Comparison of ENCODE assay signal across 16 cellular contexts in genomic region chr21:31162827-31163226, GRCh38.
A peak's percentile ranks its signal among the peaks of the same experiment; 100 is the strongest.
DNase-seq lines count a peak whose midpoint lies in the region; ATAC-seq, FAIRE-seq and TF ChIP-seq lines count a peak whose summit lies in the region.
"Had no signal": no experiment of that assay in that cellular context is flagged by ENCODE, and none has a peak within 500 bp of the region (broad histone marks: within the 10 kb centered on the region; RNA-seq: fewer than 3 reads in every experiment).

No MANE protein-coding gene starts in this region.

- H3K4me1 Mint-ChIP-seq in astrocyte (ENCODE audit: low read depth, unreplicated experiment) (peaks cover 22% of the 10 kb centered on the region), glutamatergic neuron (ENCODE audit: low read depth, unreplicated experiment) (peaks cover 29% of the 10 kb centered on the region), WTC11 (peaks cover 44% of the 10 kb centered on the region)
- H3K4me1 Mint-ChIP-seq: memory B cell had no signal

- no peak overlapping the region for H3K27ac Mint-ChIP-seq in astrocyte (ENCODE audit: unreplicated experiment)
- peak overlapping the region; percentile 36 for H3K27ac Mint-ChIP-seq in glutamatergic neuron (ENCODE audit: unreplicated experiment)
- H3K27ac Mint-ChIP-seq in WTC11: no peak overlapping the region
- H3K27ac Mint-ChIP-seq: activated CD8-positive, alpha-beta T cell treated with anti-CD3 and anti-CD28 coated beads for 36 hours; CD14-positive monocyte; effector memory CD8-positive, alpha-beta T cell; memory B cell had no signal

- no peak overlapping the region for H3K9ac ChIP-seq in astrocyte (ENCODE audit: low read length)
- H3K9ac ChIP-seq: KMS-11 had no signal

- H3K79me2 ChIP-seq in astrocyte (ENCODE audit: insufficient read depth, low read length): no peaks in the 10 kb centered on the region

- H3K4me3 Mint-ChIP-seq in astrocyte (ENCODE audit: unreplicated experiment): no peak overlapping the region
- no peak overlapping the region for H3K4me3 Mint-ChIP-seq in glutamatergic neuron (ENCODE audit: unreplicated experiment)
- no peak overlapping the region for H3K4me3 Mint-ChIP-seq in WTC11
- H3K4me3 Mint-ChIP-seq: activated CD8-positive, alpha-beta T cell treated with anti-CD3 and anti-CD28 coated beads for 36 hours; CD14-positive monocyte; effector memory CD8-positive, alpha-beta T cell; memory B cell had no signal

- POLR2A ChIA-PET in WTC11 (lab: Charles Lee): no interaction called here

- CTCF ChIA-PET in WTC11 (lab: Charles Lee): no interaction called here

- H3K4me3 ChIP-seq in astrocyte (ENCODE audit: insufficient read depth, low read depth, low read length) (no peak overlapping the region), tibial nerve (no peak overlapping the region)

- H3K4me1 ChIP-seq in astrocyte (ENCODE audit: insufficient read depth, low read length) (peaks cover 15% of the 10 kb centered on the region), tibial nerve (peaks cover 0 to 42% (median 3%) of the 10 kb centered on the region in 4 donors)

- H3K27ac ChIP-seq in astrocyte (ENCODE audit: low read depth, low read length) (no peak overlapping the region), tibial nerve (peak overlapping the region in 2 of 4 donors; percentile 82 to 85)
- H3K27ac ChIP-seq: KMS-11 had no signal

- H3K36me3 ChIP-seq in astrocyte (ENCODE audit: insufficient read depth, low read length) (no peaks in the 10 kb centered on the region), tibial nerve (no peaks in the 10 kb centered on the region)

- FAIRE-seq in astrocyte (lab: Jason Lieb, UNC): no peak

- H3K9me3 ChIP-seq in astrocyte (ENCODE audit: insufficient read depth, low read depth, low read length): no peaks in the 10 kb centered on the region
- H3K9me3 ChIP-seq in tibial nerve: peaks cover 0 to 3% (median 0%) of the 10 kb centered on the region in 4 donors

- TF ChIP-seq EP300 in tibial nerve (IDR thresholded peaks at IDR 0.05): no peak

- 18 to 34% methylated on average over 4 of the region's 4 CpGs for WGBS in tibial nerve, 2 donors

- H3K36me3 Mint-ChIP-seq in astrocyte (ENCODE audit: low read depth, unreplicated experiment) (peaks cover 5% of the 10 kb centered on the region), glutamatergic neuron (ENCODE audit: unreplicated experiment) (no peaks in the 10 kb centered on the region), WTC11 (peaks cover 13% of the 10 kb centered on the region)
- H3K36me3 Mint-ChIP-seq: memory B cell had no signal

- no peaks in the 10 kb centered on the region for H3K9me3 Mint-ChIP-seq in astrocyte (ENCODE audit: unreplicated experiment)
- peaks cover 2% of the 10 kb centered on the region for H3K9me3 Mint-ChIP-seq in glutamatergic neuron (ENCODE audit: unreplicated experiment)
- H3K9me3 Mint-ChIP-seq in WTC11: peaks cover 6% of the 10 kb centered on the region
- H3K9me3 Mint-ChIP-seq: effector memory CD8-positive, alpha-beta T cell; memory B cell had no signal

- H4K20me1 ChIP-seq in astrocyte (ENCODE audit: insufficient read depth, low read length): no peaks in the 10 kb centered on the region

- TF ChIP-seq POLR2A in tibial nerve (IDR thresholded peaks at IDR 0.05): no peak

- TF ChIP-seq CTCF in astrocyte (IDR thresholded peaks at IDR 0.05; ENCODE audit: insufficient read depth, low read depth, low read length): no peak
- no peak for TF ChIP-seq CTCF in glutamatergic neuron (IDR thresholded peaks at IDR 0.05; ENCODE audit: partially characterized antibody, unreplicated experiment)
- no peak for TF ChIP-seq CTCF in WTC11 (IDR thresholded peaks at IDR 0.05)
- no peak for TF ChIP-seq CTCF in tibial nerve (IDR thresholded peaks at IDR 0.05)

- H3K4me2 ChIP-seq in astrocyte (ENCODE audit: low read length): no peak overlapping the region
- H3K4me2 ChIP-seq: KMS-11 had no signal

- DNase-seq in AG08395 (ENCODE audit: low spot score) (peak; percentile 49), EH (ENCODE audit: low read depth) (peak; percentile 29), astrocyte (ENCODE audit: low read depth) (peak; percentile 56), glutamatergic neuron (no peak), hippocampal formation (lab: John Stamatoyannopoulos, UW) (no peak), WTC11 (ENCODE audit: low spot score) (no peak), tibial nerve (ENCODE audit: low spot score in 2 of 2) (no peak)
- DNase-seq in stimulated activated CD4-positive, alpha-beta T cell treated with anti-CD3 and anti-CD28 coated beads, Interleukin-15, amount 100 ng/mL, for 24 hours: no peak
- DNase-seq: activated CD8-positive, alpha-beta T cell treated with anti-CD3 and anti-CD28 coated beads for 36 hours; amygdala; effector memory CD8-positive, alpha-beta T cell; NCI-H1930; stimulated activated CD4-positive, alpha-beta T cell treated with anti-CD3 and anti-CD28 coated beads, Interleukin-4, amount 100 ng/mL, for 4 hours had no signal

- H3K27me3 Mint-ChIP-seq in astrocyte (ENCODE audit: low read depth, unreplicated experiment) (no peaks in the 10 kb centered on the region), glutamatergic neuron (ENCODE audit: unreplicated experiment) (no peaks in the 10 kb centered on the region), WTC11 (ENCODE audit: low read depth) (no peaks in the 10 kb centered on the region)
- H3K27me3 Mint-ChIP-seq: activated CD8-positive, alpha-beta T cell treated with anti-CD3 and anti-CD28 coated beads for 36 hours had no signal

- ATAC-seq in WTC11: no peak
- ATAC-seq: activated CD8-positive, alpha-beta T cell treated with anti-CD3 and anti-CD28 coated beads for 36 hours; effector memory CD8-positive, alpha-beta T cell had no signal

- no peaks in the 10 kb centered on the region for H3K27me3 ChIP-seq in astrocyte (ENCODE audit: insufficient read depth, low read length)
- H3K27me3 ChIP-seq in tibial nerve: no peaks in the 10 kb centered on the region

- H2AFZ ChIP-seq in astrocyte (ENCODE audit: low read depth, low read length): no peak overlapping the region

TF ChIP-seq in WTC11, 78 proteins besides CTCF, POLR2A, EP300 and RAD21 (continues in another document):
- TF ChIP-seq ZNF281 (CRISPR knock-in tag; IDR thresholded peaks at IDR 0.05): no peak
- TF ChIP-seq HMGXB4 (CRISPR knock-in tag; IDR thresholded peaks at IDR 0.05): no peak
- TF ChIP-seq SMAD3 (CRISPR knock-in tag; IDR thresholded peaks at IDR 0.05; ENCODE audit: borderline replicate concordance): no peak
- no peak for TF ChIP-seq NFE2L1 (CRISPR knock-in tag; IDR thresholded peaks at IDR 0.05)
- no peak for TF ChIP-seq SOX15 (CRISPR knock-in tag; IDR thresholded peaks at IDR 0.05)
- TF ChIP-seq ZNF232 (CRISPR knock-in tag; IDR thresholded peaks at IDR 0.05): no peak
- no peak for TF ChIP-seq MXD4 (CRISPR knock-in tag; IDR thresholded peaks at IDR 0.05; ENCODE audit: borderline replicate concordance)
- TF ChIP-seq ATF1 (CRISPR knock-in tag; IDR thresholded peaks at IDR 0.05): no peak
- TF ChIP-seq PREB (CRISPR knock-in tag; IDR thresholded peaks at IDR 0.05; ENCODE audit: borderline replicate concordance): no peak
- TF ChIP-seq ZNF219 (CRISPR knock-in tag; IDR thresholded peaks at IDR 0.05; ENCODE audit: borderline replicate concordance): no peak

Comparison
In these comparisons a context has a peak if more than half of its experiments do, and no peak if none do; other contexts are left out.
1. DNase-seq: peak in AG08395 (single experiment), EH (single experiment) and astrocyte (single experiment); none in glutamatergic neuron (single experiment), hippocampal formation (0 of 2), WTC11 (single experiment), stimulated activated CD4-positive, alpha-beta T cell treated with anti-CD3 and anti-CD28 coated beads, Interleukin-15, amount 100 ng/mL, for 24 hours (single experiment) and tibial nerve (0 of 2).